In the genomic region with DNA sequence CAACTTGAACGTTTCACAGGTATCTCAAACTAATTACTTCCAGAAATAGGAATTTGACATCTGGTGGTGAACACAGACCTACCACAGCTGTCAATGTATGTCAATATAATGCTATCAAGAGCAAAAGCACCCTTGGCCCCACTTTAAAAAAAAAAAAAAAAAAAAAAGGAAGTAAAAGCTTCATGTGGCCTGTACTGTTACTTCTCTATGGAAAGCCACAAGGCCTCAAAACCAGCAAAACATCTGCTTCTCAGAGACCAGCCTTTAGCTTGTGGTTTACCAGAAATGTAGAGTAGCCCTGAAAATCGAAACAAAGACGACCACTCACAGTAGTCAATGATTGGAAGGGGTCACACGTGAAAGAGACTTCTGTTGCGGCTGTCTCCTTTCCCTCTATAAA, we compare ENCODE assay signal across 8 cellular contexts.
A peak's percentile ranks its signal among the peaks of the same experiment; 100 is the strongest.
DNase-seq lines count a peak whose midpoint lies in the region; ATAC-seq lines count a peak whose summit lies in the region.

No MANE protein-coding gene starts in this region.

- peak overlapping the region; percentile 73 for H3K27ac Mint-ChIP-seq in T-helper 1 cell treated with Interleukin-12 subunit alpha and Interleukin-12 subunit beta and Interleukin-4 antibody, amounts not matched to agents 30 μg/mL and 1 μg/mL, for 36 hours
- H3K27ac Mint-ChIP-seq in naive thymus-derived CD8-positive, alpha-beta T cell: peak overlapping the region; percentile 51 to 96 (median 79)

- H3K36me3 Mint-ChIP-seq in activated T-cell treated with anti-CD3 and anti-CD28 coated beads, Interleukin-2, amount 50 U/mL, for 4 hours (ENCODE audit: insufficient read depth): no peaks in the 10 kb centered on the region
- H3K36me3 Mint-ChIP-seq in T-helper 1 cell treated with Interleukin-12 subunit alpha and Interleukin-12 subunit beta and Interleukin-4 antibody, amounts not matched to agents 30 μg/mL and 1 μg/mL, for 36 hours (ENCODE audit: low read depth): peaks cover 16% of the 10 kb centered on the region
- no peaks in the 10 kb centered on the region for H3K36me3 Mint-ChIP-seq in naive thymus-derived CD8-positive, alpha-beta T cell

- no peaks in the 10 kb centered on the region for H3K9me3 Mint-ChIP-seq in activated T-cell treated with anti-CD3 and anti-CD28 coated beads, Interleukin-2, amount 50 U/mL, for 4 hours
- no peaks in the 10 kb centered on the region for H3K9me3 Mint-ChIP-seq in T-helper 1 cell treated with Interleukin-12 subunit alpha and Interleukin-12 subunit beta and Interleukin-4 antibody, amounts not matched to agents 30 μg/mL and 1 μg/mL, for 36 hours
- H3K9me3 Mint-ChIP-seq in naive thymus-derived CD8-positive, alpha-beta T cell: no peaks in the 10 kb centered on the region

- H3K4me1 Mint-ChIP-seq in activated T-cell treated with anti-CD3 and anti-CD28 coated beads, Interleukin-2, amount 50 U/mL, for 4 hours (ENCODE audit: low read depth): peaks cover 76% of the 10 kb centered on the region
- H3K4me1 Mint-ChIP-seq in T-helper 1 cell treated with Interleukin-12 subunit alpha and Interleukin-12 subunit beta and Interleukin-4 antibody, amounts not matched to agents 30 μg/mL and 1 μg/mL, for 36 hours (ENCODE audit: low read depth): peaks cover 69% of the 10 kb centered on the region
- peaks cover 48 to 86% (median 81%) of the 10 kb centered on the region in 4 donors for H3K4me1 Mint-ChIP-seq in naive thymus-derived CD8-positive, alpha-beta T cell

- DNase-seq in activated T-cell treated with anti-CD3 and anti-CD28 coated beads, Interleukin-2, amount 50 U/mL, for 4 hours: no peak
- DNase-seq in activated T-cell treated with anti-CD3 and anti-CD28 coated beads, Interleukin-2, amount 50 U/mL, for 48 hours: no peak
- DNase-seq in naive thymus-derived CD8-positive, alpha-beta T cell: peak in 7 of 10 donors; percentile 16 to 67 (median 58)
- no peak for DNase-seq in D341Med (ENCODE audit: low spot score)
- DNase-seq in T-helper 9 cell: no peak
- no peak for DNase-seq in NCI-H1436 (lab: John Stamatoyannopoulos, UW)

- H3K27me3 Mint-ChIP-seq in activated T-cell treated with anti-CD3 and anti-CD28 coated beads, Interleukin-2, amount 50 U/mL, for 4 hours (ENCODE audit: low read depth): no peaks in the 10 kb centered on the region
- no peaks in the 10 kb centered on the region for H3K27me3 Mint-ChIP-seq in T-helper 1 cell treated with Interleukin-12 subunit alpha and Interleukin-12 subunit beta and Interleukin-4 antibody, amounts not matched to agents 30 μg/mL and 1 μg/mL, for 36 hours (ENCODE audit: low read depth)
- H3K27me3 Mint-ChIP-seq in naive thymus-derived CD8-positive, alpha-beta T cell: no peaks in the 10 kb centered on the region

- H3K4me3 Mint-ChIP-seq in activated T-cell treated with anti-CD3 and anti-CD28 coated beads, Interleukin-2, amount 50 U/mL, for 4 hours: peak overlapping the region; percentile 55
- H3K4me3 Mint-ChIP-seq in T-helper 1 cell treated with Interleukin-12 subunit alpha and Interleukin-12 subunit beta and Interleukin-4 antibody, amounts not matched to agents 30 μg/mL and 1 μg/mL, for 36 hours: peak overlapping the region; percentile 56
- H3K4me3 Mint-ChIP-seq in naive thymus-derived CD8-positive, alpha-beta T cell: peak overlapping the region; percentile 6 to 76 (median 64)

- no peak for ATAC-seq in activated T-cell treated with anti-CD3 and anti-CD28 coated beads, Interleukin-2, amount 50 U/mL, for 4 hours
- peak; percentile 62 for ATAC-seq in HG03066 (IDR thresholded peaks at IDR 0.05; ENCODE audit: low read depth, unreplicated experiment)
- peak; percentile 37 to 39 for ATAC-seq in naive thymus-derived CD8-positive, alpha-beta T cell

- POLR2A ChIA-PET in naive thymus-derived CD8-positive, alpha-beta T cell (lab: Charles Lee): interaction anchor here (0.6 to 1.1 kb wide), 5 partner anchors 34 to 98 kb away, joined by 3 to 4 read pairs (median 4); no protein-coding TSS in a partner anchor

Comparison
In these comparisons a context has a peak if more than half of its experiments do, and no peak if none do; other contexts are left out.
1. ATAC-seq: peak in HG03066 (single experiment) and naive thymus-derived CD8-positive, alpha-beta T cell (2 of 2); none in activated T-cell treated with anti-CD3 and anti-CD28 coated beads, Interleukin-2, amount 50 U/mL, for 4 hours (0 of 2).
2. DNase-seq: peak in naive thymus-derived CD8-positive, alpha-beta T cell (7 of 10); none in activated T-cell treated with anti-CD3 and anti-CD28 coated beads, Interleukin-2, amount 50 U/mL, for 4 hours (single experiment), activated T-cell treated with anti-CD3 and anti-CD28 coated beads, Interleukin-2, amount 50 U/mL, for 48 hours (0 of 2), D341Med (single experiment), T-helper 9 cell (single experiment) and NCI-H1436 (single experiment).
3. Peak in every context shown above with its lines, with median percentiles within 50 percentile points of each other: H3K4me3 Mint-ChIP-seq.